ENCODE assay signal across 10 cellular contexts in the genomic region with DNA sequence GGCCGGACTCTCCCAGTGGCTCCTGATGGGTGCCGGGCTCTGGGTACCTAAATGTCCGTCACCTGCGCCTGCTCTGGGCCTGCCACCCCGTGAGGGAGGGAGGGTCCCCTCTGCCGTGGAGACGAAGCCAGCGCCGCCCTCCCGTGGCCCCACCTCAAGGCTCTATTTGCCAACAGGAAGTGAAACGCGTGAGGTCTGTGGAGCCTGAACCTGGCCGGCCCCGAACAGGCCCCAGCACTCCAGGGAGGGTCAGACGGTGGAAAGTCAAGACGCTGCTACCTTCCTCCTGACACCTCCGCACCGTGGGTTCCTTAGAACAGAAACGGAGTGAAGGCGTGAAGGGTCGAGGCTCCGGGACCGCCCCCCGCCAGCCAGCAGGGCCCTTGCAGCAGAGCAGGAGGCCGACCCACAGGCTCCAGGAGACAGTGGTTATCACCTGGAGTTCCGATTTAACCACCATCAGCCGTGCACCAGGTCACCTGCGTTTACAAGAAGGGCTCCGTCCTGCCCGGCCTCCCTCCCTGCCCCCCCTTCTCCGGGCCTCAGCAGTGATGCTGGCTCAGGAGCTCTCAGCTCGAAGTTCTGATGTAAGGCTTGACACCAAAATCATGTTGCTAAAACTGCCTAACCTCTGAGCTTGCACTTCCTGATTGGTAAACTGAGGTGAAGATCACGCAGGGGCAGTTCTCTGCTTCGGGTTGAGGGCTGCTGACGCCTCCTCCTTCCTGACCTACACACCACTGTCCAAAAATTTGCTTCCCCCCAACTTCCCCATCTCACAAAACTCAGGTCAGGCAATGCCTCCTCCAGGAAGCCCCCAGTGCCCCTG.
DNase-seq lines count a peak whose midpoint lies in the region; ATAC-seq lines count a peak whose summit lies in the region.
"Had no signal": no experiment of that assay in that cellular context is flagged by ENCODE, and none has a peak within 500 bp of the region (broad histone marks: within the 10 kb centered on the region; RNA-seq: fewer than 3 reads in every experiment).

No MANE protein-coding gene starts in this region.

- peaks cover 47% of the 10 kb centered on the region for H3K4me1 Mint-ChIP-seq in memory B cell

- peak; percentile 52 to 64 for DNase-seq in memory B cell (ENCODE audit: low spot score in 2 of 2)
- DNase-seq in stimulated activated CD4-positive, alpha-beta T cell treated with anti-CD3 and anti-CD28 coated beads, Interleukin-2, amount 100 ng/mL, for 48 hours: no peak
- DNase-seq in NCI-H345 treated with DMSO at 0.1 percent for 48 hours (lab: John Stamatoyannopoulos, UW; ENCODE audit: unreplicated experiment): no peak
- no peak for DNase-seq in putamen (ENCODE audit: low spot score)
- DNase-seq: NCI-H774 had no signal

- peak overlapping the region; percentile 49 for H3K9ac ChIP-seq in HUES6 (ENCODE audit: low read length)

- H3K27ac ChIP-seq in HUES6 (ENCODE audit: low read depth, low read length): no peak overlapping the region
- H3K27ac ChIP-seq: left lung had no signal

- H3K36me3 Mint-ChIP-seq in memory B cell: peaks cover 20% of the 10 kb centered on the region

- H3K27me3 Mint-ChIP-seq in memory B cell: no peaks in the 10 kb centered on the region

- no peaks in the 10 kb centered on the region for H3K27me3 ChIP-seq in HUES6 (ENCODE audit: control insufficient read depth, insufficient read depth, low read length)
- H3K27me3 ChIP-seq: left lung had no signal

- no peaks in the 10 kb centered on the region for H3K9me3 Mint-ChIP-seq in memory B cell

- H3K27ac Mint-ChIP-seq in memory B cell: peak overlapping the region; percentile 74

- H3K36me3 ChIP-seq in HUES6 (ENCODE audit: control insufficient read depth, insufficient read depth, low read length): peaks cover 10% of the 10 kb centered on the region; the same call in 1 of the 2 replicates

- H3K4me3 ChIP-seq in HUES6 (ENCODE audit: low read depth, low read length): no peak overlapping the region
- H3K4me3 ChIP-seq: left lung had no signal

- ATAC-seq in GM18517 (IDR thresholded peaks at IDR 0.05; ENCODE audit: unreplicated experiment): peak; percentile 80
- peak; percentile 78 for ATAC-seq in GM21447 (IDR thresholded peaks at IDR 0.05; ENCODE audit: unreplicated experiment)
- ATAC-seq in memory B cell (ENCODE audit: low read depth): peak; percentile 82
- ATAC-seq in HG03565 (IDR thresholded peaks at IDR 0.05; ENCODE audit: unreplicated experiment): no peak

- H3K9me3 ChIP-seq in HUES6 (ENCODE audit: control insufficient read depth, insufficient read depth, low read depth, low read length): no peaks in the 10 kb centered on the region
- H3K9me3 ChIP-seq: left lung had no signal

- H3K4me3 Mint-ChIP-seq in memory B cell: peak overlapping the region; percentile 63

- peaks cover 16% of the 10 kb centered on the region; the same call in 1 of the 2 replicates for H3K4me1 ChIP-seq in HUES6 (ENCODE audit: control insufficient read depth, insufficient read depth, low read length)

Comparison
In these comparisons a context has a peak if more than half of its experiments do, and no peak if none do; other contexts are left out.
1. DNase-seq: peak in memory B cell (2 of 2); none in stimulated activated CD4-positive, alpha-beta T cell treated with anti-CD3 and anti-CD28 coated beads, Interleukin-2, amount 100 ng/mL, for 48 hours (0 of 2), NCI-H345 treated with DMSO at 0.1 percent for 48 hours (single experiment) and putamen (single experiment).